ENCODE assay signal across 15 cellular contexts in the genomic region with DNA sequence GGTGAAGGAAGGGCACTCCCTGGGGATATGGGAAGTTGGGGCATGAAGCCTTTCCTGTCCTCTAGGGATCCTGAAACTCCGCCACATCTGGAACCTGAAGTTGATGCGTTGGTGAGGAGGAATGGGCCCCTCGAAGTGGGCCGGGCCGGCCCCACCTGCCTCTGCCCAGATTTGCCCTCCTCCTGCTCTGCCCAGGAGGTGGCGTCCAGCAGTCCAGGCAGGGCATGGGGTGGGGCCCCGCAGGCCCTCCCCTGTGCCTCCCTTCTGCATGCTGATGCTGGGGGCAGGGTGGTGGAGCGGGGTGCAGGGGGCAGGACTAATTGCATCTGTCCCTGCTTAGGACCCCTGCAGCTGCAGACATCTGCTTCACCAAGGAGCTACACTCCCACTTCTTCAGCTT. TPM values are rescaled to one million over a fixed set of nuclear protein-coding genes. Genes with fewer than 3 reads are reported as not detected.
DNase-seq lines count a peak whose midpoint lies in the region; ATAC-seq, FAIRE-seq and TF ChIP-seq lines count a peak whose summit lies in the region.
"Had no signal": no experiment of that assay in that cellular context is flagged by ENCODE, and none has a peak within 500 bp of the region (broad histone marks: within the 10 kb centered on the region; RNA-seq: fewer than 3 reads in every experiment).

No MANE protein-coding gene starts in this region.

- CTCF ChIA-PET in A549 (lab: Yijun Ruan, JAX) (interaction anchor here (1.0 to 2.2 kb wide), 2 partner anchors 14 to 39 kb away, joined by 3 to 5 read pairs; no protein-coding TSS in a partner anchor), T-cell (lab: Charles Lee) (no interaction called here)
- CTCF ChIA-PET in CD4-positive, alpha-beta memory T cell (lab: Charles Lee; ENCODE audit: partially characterized antibody) = interaction anchor here (1.3 to 1.5 kb wide), 3 partner anchors 8 to 15 kb away, joined by 3 to 5 read pairs (median 4); partner anchors contain the start of gene RPL10

- FAIRE-seq in A549 (lab: Jason Lieb, UNC) = no peak
- FAIRE-seq in D721Med (lab: Jason Lieb, UNC) = no peak
- FAIRE-seq: K562, keratinocyte had no signal

- peaks cover 0 to 4% (median 0%) of the 10 kb centered on the region in 8 donors for H3K9me3 Mint-ChIP-seq in CD4-positive, alpha-beta memory T cell
- H3K9me3 Mint-ChIP-seq in T-cell = no peaks in the 10 kb centered on the region

- no peak for TF ChIP-seq EP300 in A549 (IDR thresholded peaks at IDR 0.05)

- DNase-seq in A549 (ENCODE audit: low read depth in 1 of 2, low spot score in 1 of 2) (no peak), T-cell (no peak), esophagus squamous epithelium (lab: John Stamatoyannopoulos, UW) (no peak), NCI-H345 (lab: John Stamatoyannopoulos, UW) (no peak), D721Med (ENCODE audit: insufficient read length, low spot score) (no peak), NCI-H69 (lab: John Stamatoyannopoulos, UW) (no peak), CD1c-positive myeloid dendritic cell (ENCODE audit: extremely low spot score) (no peak)
- no peak for DNase-seq in CD4-positive, alpha-beta memory T cell
- DNase-seq: COR-L47; GOT3; NCI-H1694; NCI-H526 treated with DMSO at 0.1 percent for 48 hours; stimulated activated naive CD4-positive, alpha-beta T cell treated with Interleukin-2 at 50 U/mL for 16 hours had no signal

- WGBS in A549 (ENCODE audit: missing lambda C conversion rate) = 85% methylated on average over 4 of the region's 8 CpGs
- 100% methylated on average over 1 of the region's 8 CpGs; no CpG with 5 or more reads in 1 of the 2 donors for WGBS in esophagus squamous epithelium, 2 donors

- no peak for TF ChIP-seq CTCF in A549 (IDR thresholded peaks at IDR 0.05)
- TF ChIP-seq CTCF in esophagus squamous epithelium (IDR thresholded peaks at IDR 0.05) = no peak
- TF ChIP-seq CTCF in D721Med (IDR thresholded peaks at IDR 0.05; ENCODE audit: insufficient read depth, missing control alignments) = no peak

- peak overlapping the region in 5 of 7 donors; percentile 71 to 85 (median 79) for H3K27ac Mint-ChIP-seq in CD4-positive, alpha-beta memory T cell
- H3K27ac Mint-ChIP-seq in T-cell = peak overlapping the region; percentile 82 to 90

- no peak for TF ChIP-seq RAD21 in A549 (conservative IDR thresholded peaks at IDR 0.05 in 1 of 2, IDR thresholded peaks at IDR 0.05 in 1 of 2)

- ATAC-seq in A549 (no peak), T-cell (replicated peaks in 1 of 4) (no peak)
- ATAC-seq: K562 had no signal

- peaks cover 4 to 23% (median 11%) of the 10 kb centered on the region in 4 donors for H3K4me1 Mint-ChIP-seq in CD4-positive, alpha-beta memory T cell
- peaks cover 13 to 23% (median 16%) of the 10 kb centered on the region in 3 donors for H3K4me1 Mint-ChIP-seq in T-cell

- H3K9me3 ChIP-seq in A549 (no peaks in the 10 kb centered on the region), esophagus squamous epithelium (no peaks in the 10 kb centered on the region)
- H3K9me3 ChIP-seq in CD4-positive, alpha-beta memory T cell (ENCODE audit: control insufficient read depth in 1 of 2, low read length in 2 of 2) = no peaks in the 10 kb centered on the region

- no peak for TF ChIP-seq POLR2A in A549 (IDR thresholded peaks at IDR 0.05; ENCODE audit: low read length)
- TF ChIP-seq POLR2A in esophagus squamous epithelium (IDR thresholded peaks at IDR 0.05) = no peak

- peak overlapping the region; percentile 93 for H3K4me2 ChIP-seq in A549

- peaks cover 28% of the 10 kb centered on the region for H3K4me1 ChIP-seq in A549
- H3K4me1 ChIP-seq in CD4-positive, alpha-beta memory T cell (ENCODE audit: insufficient read depth, low read length) = peaks cover 10% of the 10 kb centered on the region
- peaks cover 0 to 43% (median 5%) of the 10 kb centered on the region in 3 donors for H3K4me1 ChIP-seq in esophagus squamous epithelium

- no peaks in the 10 kb centered on the region for H3K27me3 Mint-ChIP-seq in CD4-positive, alpha-beta memory T cell
- no peaks in the 10 kb centered on the region for H3K27me3 Mint-ChIP-seq in T-cell

- POLR2A ChIA-PET in A549 (lab: Yijun Ruan, JAX) = no interaction called here
- POLR2A ChIA-PET in CD4-positive, alpha-beta memory T cell (lab: Charles Lee; ENCODE audit: partially characterized antibody) = interaction anchor here (0.7 to 5.8 kb wide), 11 partner anchors 11 to 486 kb away, joined by 4 to 101 read pairs (median 5); partner anchors contain the start of genes ATP6AP1, PLXNA3, RPL10 and SLC10A3
- POLR2A ChIA-PET in T-cell (lab: Charles Lee) = interaction anchor here in 1 of 2 donors (0.6 to 0.9 kb wide), 2 partner anchors 42 to 78 kb away, joined by 3 read pairs; no protein-coding TSS in a partner anchor

- H3K27me3 ChIP-seq in CD4-positive, alpha-beta memory T cell (ENCODE audit: insufficient read depth, low read length) = no peaks in the 10 kb centered on the region
- H3K27me3 ChIP-seq in esophagus squamous epithelium = no peaks in the 10 kb centered on the region

- H3K4me3 ChIP-seq in A549 (no peak overlapping the region), esophagus squamous epithelium (no peak overlapping the region)
- no peak overlapping the region for H3K4me3 ChIP-seq in CD4-positive, alpha-beta memory T cell (ENCODE audit: low read length in 2 of 2)
- H3K4me3 ChIP-seq: K562 had no signal

- peaks cover 0 to 11% of the 10 kb centered on the region in 2 donors for H3K36me3 Mint-ChIP-seq in CD4-positive, alpha-beta memory T cell
- no peaks in the 10 kb centered on the region for H3K36me3 Mint-ChIP-seq in T-cell

- peak overlapping the region in 3 of 8 donors; percentile 78 to 85 (median 82) for H3K4me3 Mint-ChIP-seq in CD4-positive, alpha-beta memory T cell
- H3K4me3 Mint-ChIP-seq in T-cell = peak overlapping the region in 1 of 3 donors; percentile 83

- no peaks in the 10 kb centered on the region for H3K36me3 ChIP-seq in CD4-positive, alpha-beta memory T cell (ENCODE audit: insufficient read depth, low read length)
- peaks cover 0 to 19% (median 0%) of the 10 kb centered on the region in 3 donors for H3K36me3 ChIP-seq in esophagus squamous epithelium

- no peak overlapping the region; a peak in 1 of 6 replicates for H3K27ac ChIP-seq in A549
- peak overlapping the region; percentile 70 for H3K27ac ChIP-seq in CD4-positive, alpha-beta memory T cell (ENCODE audit: low read depth, low read length)
- peak overlapping the region; percentile 90 to 97 (median 96) for H3K27ac ChIP-seq in esophagus squamous epithelium

- intact Hi-C loops in CD4-positive, alpha-beta memory T cell (cut with micrococcal nuclease) = loop anchor here (10.0 kb wide), 1 partner anchor 62 kb away; the partner anchor contains the start of gene LAGE3
- intact Hi-C loops in esophagus squamous epithelium (cut with DNase I) = no loop called here

RNA-seq across cellular contexts. Expression of gene TAFAZZIN, which starts 1.8 kb away (rescaled TPM):
- polyA plus RNA-seq in A549 (2011; rRNA removed) (32.6 and 36.9 TPM in 2 replicates), A549 (2017; fragmentation: RNase III; extraction: RNeasy Plus Mini Kit Qiagen cat#74134 plus additional on column Dnase treatment) (25.7 to 36.3 TPM (median 34.4 TPM) in 3 replicates)
- 35.6 and 45.5 TPM in 2 replicates for polyA plus RNA-seq in A549 (2012; cell fraction: cytosol; rRNA removed)
- polyA plus RNA-seq in A549 (2012; cell fraction: nucleus; rRNA removed) = 150 and 154 TPM in 2 replicates
- polyA minus RNA-seq in A549 (2011; rRNA and poly(A)+ RNA removed) = 28.0 and 35.3 TPM in 2 replicates
- 100 to 1,000 TPM; 139 to 141 TPM for total RNA-seq in CD4-positive, alpha-beta memory T cell
- 10 to 100 TPM; 47.3 to 48.2 TPM for polyA plus RNA-seq in CD4-positive, alpha-beta memory T cell
- total RNA-seq in T-cell (100 to 1,000 TPM in 3 of 5 donors, 10 to 100 TPM in 2; 89.8 to 144 (median 129) TPM), esophagus squamous epithelium (10 to 100 TPM; 16.3 to 37.4 (median 31.4) TPM)

RNA-seq across cellular contexts. Expression of gene DNASE1L1, which starts 4.1 kb away (rescaled TPM):
- polyA plus RNA-seq in A549 (2011; rRNA removed) = 14.3 and 21.6 TPM in 2 replicates
- polyA plus RNA-seq in A549 (2012; cell fraction: cytosol; rRNA removed) = 16.3 and 23.8 TPM in 2 replicates
- polyA plus RNA-seq in A549 (2012; cell fraction: nucleus; rRNA removed) = 38.6 and 39.1 TPM in 2 replicates
- 20.9 to 24.5 TPM (median 24.4 TPM) in 3 replicates for polyA plus RNA-seq in A549 (2017; fragmentation: RNase III; extraction: RNeasy Plus Mini Kit Qiagen cat#74134 plus additional on column Dnase treatment)
- polyA minus RNA-seq in A549 (2011; rRNA and poly(A)+ RNA removed) = 15.2 and 23.5 TPM in 2 replicates
- 10 to 100 TPM; 25.3 to 26.3 TPM for total RNA-seq in CD4-positive, alpha-beta memory T cell
- polyA plus RNA-seq in CD4-positive, alpha-beta memory T cell = 10 to 100 TPM; 14.0 to 16.2 TPM
- 10 to 100 TPM; 22.6 to 31.3 (median 25.5) TPM for total RNA-seq in T-cell
- total RNA-seq in esophagus squamous epithelium = 10 to 100 TPM; 21.7 to 41.4 (median 32.1) TPM

RNA-seq across cellular contexts. Expression of gene RPL10, which starts 15.0 kb away (rescaled TPM):
- 3,216 and 3,468 TPM in 2 replicates for polyA plus RNA-seq in A549 (2011; rRNA removed)
- 4,988 and 5,624 TPM in 2 replicates for polyA plus RNA-seq in A549 (2012; cell fraction: cytosol; rRNA removed)
- polyA plus RNA-seq in A549 (2012; cell fraction: nucleus; rRNA removed) = 3,974 and 5,274 TPM in 2 replicates
- polyA plus RNA-seq in A549 (2017; fragmentation: RNase III; extraction: RNeasy Plus Mini Kit Qiagen cat#74134 plus additional on column Dnase treatment) = 4,594 to 4,829 TPM (median 4,804 TPM) in 3 replicates
- 1,628 and 1,978 TPM in 2 replicates for polyA minus RNA-seq in A549 (2011; rRNA and poly(A)+ RNA removed)
- total RNA-seq in CD4-positive, alpha-beta memory T cell = 1,000 to 10,000 TPM; 5,157 to 5,386 TPM
- polyA plus RNA-seq in CD4-positive, alpha-beta memory T cell = 1,000 to 10,000 TPM; 4,018 to 5,740 TPM
- 1,000 to 10,000 TPM; 5,175 to 6,006 (median 5,765) TPM for total RNA-seq in T-cell
- 1,000 to 10,000 TPM; 2,607 to 8,937 (median 4,770) TPM for total RNA-seq in esophagus squamous epithelium

RNA-seq across cellular contexts. Expression of gene ATP6AP1, which starts 15.3 kb away (rescaled TPM):
- polyA plus RNA-seq in A549 (2011; rRNA removed) (62.6 and 69.6 TPM in 2 replicates), A549 (2017; fragmentation: RNase III; extraction: RNeasy Plus Mini Kit Qiagen cat#74134 plus additional on column Dnase treatment) (71.3 to 81.7 TPM (median 78.9 TPM) in 3 replicates)
- polyA plus RNA-seq in A549 (2012; cell fraction: cytosol; rRNA removed) = 71.7 and 96.0 TPM in 2 replicates
- 149 and 187 TPM in 2 replicates for polyA plus RNA-seq in A549 (2012; cell fraction: nucleus; rRNA removed)
- polyA minus RNA-seq in A549 (2011; rRNA and poly(A)+ RNA removed) = 78.2 and 80.9 TPM in 2 replicates
- 10 to 100 TPM; 60.4 to 62.6 TPM for total RNA-seq in CD4-positive, alpha-beta memory T cell
- polyA plus RNA-seq in CD4-positive, alpha-beta memory T cell = 100 to 1,000 TPM; 114 to 149 TPM
- total RNA-seq in T-cell (10 to 100 TPM; 37.9 to 56.8 (median 53.6) TPM), esophagus squamous epithelium (10 to 100 TPM; 28.5 to 83.8 (median 37.2) TPM)

RNA-seq across cellular contexts. Expression of gene GDI1, which starts 23.8 kb away (rescaled TPM):
- polyA plus RNA-seq in A549 (2011; rRNA removed) (117 and 124 TPM in 2 replicates), A549 (2017; fragmentation: RNase III; extraction: RNeasy Plus Mini Kit Qiagen cat#74134 plus additional on column Dnase treatment) (107 to 131 TPM (median 128 TPM) in 3 replicates)
- 171 and 182 TPM in 2 replicates for polyA plus RNA-seq in A549 (2012; cell fraction: cytosol; rRNA removed)
- polyA plus RNA-seq in A549 (2012; cell fraction: nucleus; rRNA removed) = 629 and 657 TPM in 2 replicates
- 94.5 and 122 TPM in 2 replicates for polyA minus RNA-seq in A549 (2011; rRNA and poly(A)+ RNA removed)
- total RNA-seq in CD4-positive, alpha-beta memory T cell = 100 to 1,000 TPM; 212 to 220 TPM
- polyA plus RNA-seq in CD4-positive, alpha-beta memory T cell = 10 to 100 TPM; 48.2 to 63.9 TPM
- total RNA-seq in T-cell (100 to 1,000 TPM; 117 to 208 (median 182) TPM), esophagus squamous epithelium (10 to 100 TPM; 35.2 to 82.6 (median 35.6) TPM)

Comparison
In these comparisons a context has a peak if more than half of its experiments do, and no peak if none do; other contexts are left out.
1. H3K27ac ChIP-seq: peak in CD4-positive, alpha-beta memory T cell (single experiment) and esophagus squamous epithelium (4 of 4); none in A549 (0 of 2).
2. CTCF ChIA-PET loops: an anchor here in A549 (1.0 to 2.2 kb wide) and CD4-positive, alpha-beta memory T cell (1.3 to 1.5 kb wide); none called in T-cell.